1 cellular context compared by ENCODE assay signal in genomic region chr11:57276857-57277505, GRCh38.
TF ChIP-seq lines count a peak whose summit lies in the region.

No MANE protein-coding gene starts in this region.

TF ChIP-seq in K562, 482 proteins besides CTCF, POLR2A, EP300 and RAD21:
- TF ChIP-seq HIVEP1 (CRISPR knock-in tag; IDR thresholded peaks at IDR 0.05) (no peak), JUND (IDR thresholded peaks at IDR 0.05; ENCODE audit: borderline replicate concordance, low read depth, low read length) (0 out of 2 replicates have a peak, but pooled peaks have one; percentile 29), JUND (tag; IDR thresholded peaks at IDR 0.05; ENCODE audit: borderline replicate concordance, low read depth, low read length) (no peak), NR2C2 (CRISPR knock-in tag; IDR thresholded peaks at IDR 0.05) (no peak), NR2C2 (tag; IDR thresholded peaks at IDR 0.05) (peak; percentile 69), ATF3 (IDR thresholded peaks at IDR 0.05) (peak; percentile 67), ATF3 (CRISPR knock-in tag; conservative IDR thresholded peaks at IDR 0.05) (no peak), IRF9 (tag; IDR thresholded peaks at IDR 0.05) (peak; percentile 32; the same call in 1 of the 2 replicates), JUN (IDR thresholded peaks at IDR 0.05; ENCODE audit: borderline replicate concordance, low read depth, low read length) (peak; percentile 27; the same call in 1 of the 2 replicates), JUN (CRISPR knock-in tag; IDR thresholded peaks at IDR 0.05; ENCODE audit: borderline replicate concordance) (no peak), ATF7 (IDR thresholded peaks at IDR 0.05) (peak; percentile 39; the same call in 1 of the 2 replicates), ATF1 (CRISPR knock-in tag; IDR thresholded peaks at IDR 0.05) (no peak), ATF1 (tag; IDR thresholded peaks at IDR 0.05) (peak; percentile 44; the same call in 1 of the 2 replicates), CEBPB (tag; IDR thresholded peaks at IDR 0.05) (peak; percentile 97), ZC3H4 (CRISPR knock-in tag; IDR thresholded peaks at IDR 0.05; ENCODE audit: borderline replicate concordance) (no peak), KLF10 (CRISPR knock-in tag; IDR thresholded peaks at IDR 0.05) (no peak), CEBPG (CRISPR knock-in tag; IDR thresholded peaks at IDR 0.05) (peak; percentile 71; the same call in 1 of the 2 replicates), CEBPG (tag; conservative IDR thresholded peaks at IDR 0.05 in 1 of 2, IDR thresholded peaks at IDR 0.05 in 1 of 2) (peak; percentile 97 to 99)
